ENCODE assay signal across 18 cellular contexts in the genomic region with DNA sequence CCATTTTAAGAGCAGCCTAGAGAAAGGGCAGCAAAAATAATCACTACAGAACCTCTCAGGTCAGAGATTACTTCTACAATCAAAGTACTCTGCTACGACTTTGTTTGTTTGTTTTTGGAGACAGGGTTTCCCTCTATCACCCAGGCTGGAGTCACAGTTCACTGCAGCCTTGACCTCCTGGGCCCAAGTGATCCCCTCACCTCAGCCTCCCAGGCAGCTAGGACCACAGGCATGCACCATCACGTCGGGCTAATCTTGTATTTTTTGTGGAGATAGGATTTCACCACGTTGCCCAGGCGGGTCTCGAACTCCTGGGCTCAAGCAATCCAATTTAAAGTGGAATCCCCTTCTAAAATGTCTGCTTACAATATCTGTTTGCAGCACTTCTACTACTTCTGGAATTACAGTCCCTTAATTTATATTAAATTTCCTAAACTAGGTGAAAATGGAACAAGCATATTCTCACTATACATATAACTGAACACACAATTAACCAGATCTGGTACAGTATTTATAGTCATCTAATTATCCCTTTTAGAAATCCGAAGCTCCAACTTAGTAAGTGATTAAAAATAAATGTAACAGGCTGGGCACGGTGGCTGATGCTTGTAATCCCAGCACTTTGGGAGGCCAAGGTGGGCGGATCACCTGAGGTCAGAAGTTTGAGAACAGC. TPM values are rescaled to one million over a fixed set of nuclear protein-coding genes. Genes with fewer than 3 reads are reported as not detected.
DNase-seq lines count a peak whose midpoint lies in the region; ATAC-seq and TF ChIP-seq lines count a peak whose summit lies in the region.
"Had no signal": no experiment of that assay in that cellular context is flagged by ENCODE, and none has a peak within 500 bp of the region (broad histone marks: within the 10 kb centered on the region; RNA-seq: fewer than 3 reads in every experiment).

No MANE protein-coding gene starts in this region.

- H3K9ac ChIP-seq in skeletal muscle tissue (ENCODE audit: low read depth in 1 of 3, low read length in 3 of 3) (peak overlapping the region in 2 of 3 donors; percentile 12 to 47), colonic mucosa (ENCODE audit: low read depth in 2 of 2, low read length in 2 of 2) (no peak overlapping the region)
- H3K9ac ChIP-seq: BLaER1 had no signal

- H3K4me1 ChIP-seq in iPS DF 6.9 (ENCODE audit: control insufficient read depth, insufficient read depth, low read length) (peaks cover 2% of the 10 kb centered on the region; the same call in 1 of the 2 replicates), skeletal muscle tissue (ENCODE audit: control insufficient read depth in 3 of 3, insufficient read depth in 3 of 3, low read length in 3 of 3) (peaks cover 14 to 22% (median 14%) of the 10 kb centered on the region in 3 donors), colonic mucosa (no peaks in the 10 kb centered on the region)

- H3K4me3 Mint-ChIP-seq in HFFc6 = peak overlapping the region; percentile 76

- H3K27ac ChIP-seq in iPS DF 6.9 (ENCODE audit: low read length) (no peak overlapping the region), skeletal muscle tissue (ENCODE audit: low read depth, low read length) (peak overlapping the region; percentile 26), colonic mucosa (no peak overlapping the region)
- H3K27ac ChIP-seq: BLaER1, gastroesophageal sphincter, neutrophil had no signal

- no peaks in the 10 kb centered on the region; the same call in 1 of the 2 replicates for H3K27me3 Mint-ChIP-seq in HFFc6 (ENCODE audit: insufficient read depth)

- DNase-seq in HFFc6 (no peak), iPS DF 6.9 (ENCODE audit: low read depth, low spot score) (no peak), dedifferentiated amniotic fluid mesenchymal stem cell (ENCODE audit: extremely low spot score) (no peak), colonic mucosa (no peak)
- DNase-seq: activated CD4-positive, alpha-beta T cell treated with anti-CD3 and anti-CD28 coated beads, Interleukin-2, amount 50 U/mL, for 4 hours; cortex of kidney; KG1; left colon; NCI-H2081; stimulated activated naive CD4-positive, alpha-beta T cell had no signal

- H3K9me3 Mint-ChIP-seq in HFFc6 = no peaks in the 10 kb centered on the region

- peaks cover 69% of the 10 kb centered on the region for H3K4me1 Mint-ChIP-seq in HFFc6 (ENCODE audit: low read depth)

- H3K27ac Mint-ChIP-seq in HFFc6 = peak overlapping the region; percentile 63

- intact Hi-C loops in colonic mucosa (cut with DNase I) = no loop called here

- no CpG with 5 or more reads among the region's 9 CpGs for WGBS in iPS DF 6.9 (ENCODE audit: insufficient coverage, insufficient read length)

- H3K4me3 ChIP-seq in WI38 (ENCODE audit: low read depth, low read length) = peak overlapping the region; percentile 12; the same call in 1 of the 2 replicates
- H3K4me3 ChIP-seq in iPS DF 6.9 (ENCODE audit: low read length) = 0 out of 2 replicates have a peak overlapping the region, but pooled peaks have one; percentile 3
- H3K4me3 ChIP-seq in skeletal muscle tissue (ENCODE audit: low read length in 3 of 3) = peak overlapping the region in 1 of 3 donors; percentile 6
- H3K4me3 ChIP-seq in colonic mucosa = no peak overlapping the region
- H3K4me3 ChIP-seq: BLaER1, gastroesophageal sphincter, tibial nerve had no signal

- no peak for TF ChIP-seq CTCF in HFFc6 (IDR thresholded peaks at IDR 0.05)
- TF ChIP-seq CTCF in WI38 (IDR thresholded peaks at IDR 0.05; ENCODE audit: low read depth, low read length) = no peak
- TF ChIP-seq CTCF in colonic mucosa (IDR thresholded peaks at IDR 0.05) = no peak

- no peak for ATAC-seq in GM19023 (IDR thresholded peaks at IDR 0.05; ENCODE audit: unreplicated experiment)
- ATAC-seq: gastroesophageal sphincter, HCT116, left colon had no signal

- H3K27me3 ChIP-seq in iPS DF 6.9 (ENCODE audit: control insufficient read depth, insufficient read depth, low read length) = no peaks in the 10 kb centered on the region
- no peaks in the 10 kb centered on the region for H3K27me3 ChIP-seq in skeletal muscle tissue (ENCODE audit: control insufficient read depth in 3 of 3, insufficient read depth in 3 of 3, low read length in 3 of 3)
- H3K27me3 ChIP-seq in colonic mucosa = no peaks in the 10 kb centered on the region
- H3K27me3 ChIP-seq: gastroesophageal sphincter, tibial nerve had no signal

- H3K9me3 ChIP-seq in iPS DF 6.9 (ENCODE audit: control insufficient read depth, insufficient read depth, low read length) (no peaks in the 10 kb centered on the region), skeletal muscle tissue (ENCODE audit: control insufficient read depth in 3 of 3, low read length in 3 of 3) (no peaks in the 10 kb centered on the region), colonic mucosa (no peaks in the 10 kb centered on the region)
- H3K9me3 ChIP-seq: BLaER1, gastroesophageal sphincter, neutrophil, tibial nerve had no signal

- H3K36me3 ChIP-seq in iPS DF 6.9 (ENCODE audit: control insufficient read depth, insufficient read depth, low read length) = no peaks in the 10 kb centered on the region
- H3K36me3 ChIP-seq in skeletal muscle tissue (ENCODE audit: control insufficient read depth in 3 of 3, insufficient read depth in 3 of 3, low read length in 3 of 3) = peaks cover 0 to 2% (median 0%) of the 10 kb centered on the region in 3 donors
- H3K36me3 ChIP-seq in colonic mucosa = no peaks in the 10 kb centered on the region
- H3K36me3 ChIP-seq: BLaER1, gastroesophageal sphincter, neutrophil, tibial nerve had no signal

- H3K36me3 Mint-ChIP-seq in HFFc6 (ENCODE audit: low read depth) = peaks cover 46% of the 10 kb centered on the region

RNA-seq across cellular contexts. Expression of gene UACA, which starts 4.4 kb away (rescaled TPM):
- total RNA-seq in HFFc6 (2021; fragmentation: NEBNext Ultra II Directional; extraction: Animal tissue kit (Norgen Biotek cat#: 25700)) = 100 to 1,000 TPM; 119 to 309 (median 142) TPM
- total RNA-seq in skeletal muscle tissue (100 TPM), colonic mucosa (10 to 100 TPM; 55.4 to 57.3 TPM)

Comparison
In these comparisons a context has a peak if more than half of its experiments do, and no peak if none do; other contexts are left out.
1. H3K9ac ChIP-seq: peak in skeletal muscle tissue (2 of 3); none in colonic mucosa (0 of 2).